In the genomic region with DNA sequence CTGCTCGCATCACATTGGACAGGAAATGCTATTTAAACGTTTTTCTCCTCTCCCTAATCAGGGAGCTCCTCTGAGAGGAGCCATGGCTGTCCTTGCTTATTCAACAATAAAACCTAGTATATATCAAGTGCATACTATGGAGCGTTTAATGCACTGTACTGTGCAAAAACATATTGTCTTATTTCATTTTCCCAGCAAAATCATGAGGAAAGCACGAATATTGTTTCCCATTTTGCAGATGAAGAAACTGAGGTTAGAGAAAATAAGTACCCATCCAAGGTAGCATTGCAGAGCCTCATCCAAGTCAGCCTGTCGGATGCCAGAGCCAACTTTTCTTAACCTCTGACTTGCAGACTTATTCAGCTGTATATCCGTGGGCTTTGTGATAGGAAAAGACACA, we compare ENCODE assay signal across 10 cellular contexts. TPM values are rescaled to one million over a fixed set of nuclear protein-coding genes. Genes with fewer than 3 reads are reported as not detected.
A peak's percentile ranks its signal among the peaks of the same experiment; 100 is the strongest.
DNase-seq lines count a peak whose midpoint lies in the region; ATAC-seq and TF ChIP-seq lines count a peak whose summit lies in the region.
"Had no signal": no experiment of that assay in that cellular context is flagged by ENCODE, and none has a peak within 500 bp of the region (broad histone marks: within the 10 kb centered on the region; RNA-seq: fewer than 3 reads in every experiment).

No MANE protein-coding gene starts in this region.

- no peaks in the 10 kb centered on the region for H3K9me3 Mint-ChIP-seq in T-helper 2 cell treated with Interferon-gamma antibody and Interleukin-4, amounts not matched to agents 5 μg/mL and 100 μg/mL, for 36 hours
- no peaks in the 10 kb centered on the region for H3K9me3 Mint-ChIP-seq in Calu3 (ENCODE audit: low read depth, unreplicated experiment)
- H3K9me3 Mint-ChIP-seq in activated T-helper 2 cell treated with anti-CD3 and anti-CD28 coated beads, Interferon-gamma antibody, Interleukin-2, Interleukin-4, amounts not matched to agents 10 μg/mL and 5 μg/mL and 100 μg/mL, durations not matched to agents 14 hours and 24 hours and 36 hours, result no peaks in the 10 kb centered on the region
- H3K9me3 Mint-ChIP-seq in natural killer cell treated with Interleukin-12 subunit alpha and Interleukin-12 subunit beta and Interleukin-15 and Interleukin-18, amount 100 ng/mL, for 72 hours, result no peaks in the 10 kb centered on the region

- intact Hi-C loops in Calu3 (cut with micrococcal nuclease; ENCODE audit: unreplicated experiment), result loop anchor here (1.0 to 10.0 kb wide), 4 partner anchors 163 to 933 kb away; no protein-coding TSS in a partner anchor
- intact Hi-C loops in activated T-helper 2 cell treated with anti-CD3 and anti-CD28 coated beads, Interferon-gamma antibody, Interleukin-2, Interleukin-4, amounts not matched to agents 10 μg/mL and 5 μg/mL and 100 μg/mL, durations not matched to agents 14 hours and 24 hours and 36 hours (cut with micrococcal nuclease), result loop anchor here (5.0 to 10.0 kb wide), 2 partner anchors 930 to 1033 kb away; no protein-coding TSS in a partner anchor

- H3K4me3 Mint-ChIP-seq in T-helper 2 cell treated with Interferon-gamma antibody and Interleukin-4, amounts not matched to agents 5 μg/mL and 100 μg/mL, for 36 hours, result peak overlapping the region; percentile 80
- H3K4me3 Mint-ChIP-seq in Calu3 (ENCODE audit: low read depth, unreplicated experiment), result peak overlapping the region; percentile 10
- peak overlapping the region; percentile 19 for H3K4me3 Mint-ChIP-seq in activated T-helper 2 cell treated with anti-CD3 and anti-CD28 coated beads, Interferon-gamma antibody, Interleukin-2, Interleukin-4, amounts not matched to agents 10 μg/mL and 5 μg/mL and 100 μg/mL, durations not matched to agents 14 hours and 24 hours and 36 hours (ENCODE audit: low read depth)
- H3K4me3 Mint-ChIP-seq in natural killer cell treated with Interleukin-12 subunit alpha and Interleukin-12 subunit beta and Interleukin-15 and Interleukin-18, amount 100 ng/mL, for 72 hours, result peak overlapping the region; percentile 23

- H3K4me1 Mint-ChIP-seq in T-helper 2 cell treated with Interferon-gamma antibody and Interleukin-4, amounts not matched to agents 5 μg/mL and 100 μg/mL, for 36 hours (ENCODE audit: low read depth), result peaks cover 11% of the 10 kb centered on the region
- H3K4me1 Mint-ChIP-seq in Calu3 (ENCODE audit: low read depth, unreplicated experiment), result peaks cover 17% of the 10 kb centered on the region
- H3K4me1 Mint-ChIP-seq in activated T-helper 2 cell treated with anti-CD3 and anti-CD28 coated beads, Interferon-gamma antibody, Interleukin-2, Interleukin-4, amounts not matched to agents 10 μg/mL and 5 μg/mL and 100 μg/mL, durations not matched to agents 14 hours and 24 hours and 36 hours (ENCODE audit: low read depth), result peaks cover 14% of the 10 kb centered on the region
- H3K4me1 Mint-ChIP-seq in natural killer cell treated with Interleukin-12 subunit alpha and Interleukin-12 subunit beta and Interleukin-15 and Interleukin-18, amount 100 ng/mL, for 72 hours (ENCODE audit: low read depth in 2 of 2), result peaks cover 10 to 13% of the 10 kb centered on the region in 2 donors

- no peak for ATAC-seq in natural killer cell treated with Interleukin-12 subunit alpha and Interleukin-12 subunit beta and Interleukin-15 and Interleukin-18, amount 100 ng/mL, for 72 hours

- CTCF ChIA-PET in Calu3 (lab: Charles Lee), result interaction anchor here (0.6 to 3.3 kb wide), 13 partner anchors 13 to 1032 kb away, joined by 3 to 108 read pairs (median 4); no protein-coding TSS in a partner anchor

- no TSS peak for BruUV-seq in Calu3 (replicated peaks; lab: Mats Ljungman, UMichigan)

- no peaks in the 10 kb centered on the region for H3K36me3 Mint-ChIP-seq in T-helper 2 cell treated with Interferon-gamma antibody and Interleukin-4, amounts not matched to agents 5 μg/mL and 100 μg/mL, for 36 hours (ENCODE audit: low read depth)
- no peaks in the 10 kb centered on the region for H3K36me3 Mint-ChIP-seq in Calu3 (ENCODE audit: insufficient read depth, unreplicated experiment)
- no peaks in the 10 kb centered on the region for H3K36me3 Mint-ChIP-seq in activated T-helper 2 cell treated with anti-CD3 and anti-CD28 coated beads, Interferon-gamma antibody, Interleukin-2, Interleukin-4, amounts not matched to agents 10 μg/mL and 5 μg/mL and 100 μg/mL, durations not matched to agents 14 hours and 24 hours and 36 hours (ENCODE audit: low read depth)
- no peaks in the 10 kb centered on the region for H3K36me3 Mint-ChIP-seq in natural killer cell treated with Interleukin-12 subunit alpha and Interleukin-12 subunit beta and Interleukin-15 and Interleukin-18, amount 100 ng/mL, for 72 hours

- no peak for TF ChIP-seq CTCF in Calu3 (IDR thresholded peaks at IDR 0.05; ENCODE audit: unreplicated experiment)

- no peak for DNase-seq in T-helper 2 cell treated with Interferon-gamma antibody and Interleukin-4, amounts not matched to agents 5 μg/mL and 100 μg/mL, for 36 hours (ENCODE audit: low spot score)
- DNase-seq in T-helper 2 cell, result no peak
- DNase-seq in Calu3, result no peak
- DNase-seq in activated T-helper 2 cell treated with anti-CD3 and anti-CD28 coated beads, Interferon-gamma antibody, Interleukin-2, Interleukin-4, amounts not matched to agents 10 μg/mL and 5 μg/mL and 100 μg/mL, durations not matched to agents 14 hours and 24 hours and 36 hours (ENCODE audit: low spot score), result no peak
- DNase-seq in natural killer cell treated with Interleukin-12 subunit alpha and Interleukin-12 subunit beta and Interleukin-15 and Interleukin-18, amount 100 ng/mL, for 72 hours (ENCODE audit: low spot score), result no peak
- DNase-seq in NCI-H345 (lab: John Stamatoyannopoulos, UW), result no peak
- no peak for DNase-seq in SHP77 treated with DMSO at 0.1 percent for 48 hours (lab: John Stamatoyannopoulos, UW)
- DNase-seq in SW480 (ENCODE audit: low spot score), result no peak
- DNase-seq: DMS79 had no signal

- H3K27ac Mint-ChIP-seq in T-helper 2 cell treated with Interferon-gamma antibody and Interleukin-4, amounts not matched to agents 5 μg/mL and 100 μg/mL, for 36 hours, result no peak overlapping the region
- no peak overlapping the region for H3K27ac Mint-ChIP-seq in Calu3 (ENCODE audit: unreplicated experiment)
- no peak overlapping the region for H3K27ac Mint-ChIP-seq in activated T-helper 2 cell treated with anti-CD3 and anti-CD28 coated beads, Interferon-gamma antibody, Interleukin-2, Interleukin-4, amounts not matched to agents 10 μg/mL and 5 μg/mL and 100 μg/mL, durations not matched to agents 14 hours and 24 hours and 36 hours
- H3K27ac Mint-ChIP-seq in natural killer cell treated with Interleukin-12 subunit alpha and Interleukin-12 subunit beta and Interleukin-15 and Interleukin-18, amount 100 ng/mL, for 72 hours, result peak overlapping the region in 1 of 2 donors; percentile 56

- peaks cover 80% of the 10 kb centered on the region for H3K27me3 Mint-ChIP-seq in T-helper 2 cell treated with Interferon-gamma antibody and Interleukin-4, amounts not matched to agents 5 μg/mL and 100 μg/mL, for 36 hours (ENCODE audit: low read depth)
- H3K27me3 Mint-ChIP-seq in Calu3 (ENCODE audit: unreplicated experiment), result peaks cover 94% of the 10 kb centered on the region
- peaks cover 68% of the 10 kb centered on the region for H3K27me3 Mint-ChIP-seq in activated T-helper 2 cell treated with anti-CD3 and anti-CD28 coated beads, Interferon-gamma antibody, Interleukin-2, Interleukin-4, amounts not matched to agents 10 μg/mL and 5 μg/mL and 100 μg/mL, durations not matched to agents 14 hours and 24 hours and 36 hours (ENCODE audit: low read depth)
- H3K27me3 Mint-ChIP-seq in natural killer cell treated with Interleukin-12 subunit alpha and Interleukin-12 subunit beta and Interleukin-15 and Interleukin-18, amount 100 ng/mL, for 72 hours, result peaks cover 60 to 83% of the 10 kb centered on the region in 2 donors

RNA-seq across cellular contexts. Expression of gene EBF1, which starts 7.6 kb away (rescaled TPM):
- not detected in 2 replicates for total RNA-seq in Calu3 (2022)
- 0.16 TPM in 1 of 2 replicates, not detected in the other for total RNA-seq in activated T-helper 2 cell treated with anti-CD3 and anti-CD28 coated beads, Interferon-gamma antibody, Interleukin-2, Interleukin-4, amounts not matched to agents 10 μg/mL and 5 μg/mL and 100 μg/mL, durations not matched to agents 14 hours and 24 hours and 36 hours
- total RNA-seq in natural killer cell treated with Interleukin-12 subunit alpha and Interleukin-12 subunit beta and Interleukin-15 and Interleukin-18, amount 100 ng/mL, for 72 hours, result 1 to 10 TPM in 1 of 2 donors, not detected in 1; 1.9 TPM
- total RNA-seq: bronchial epithelial cell had no signal

Comparison
In these comparisons a context has a peak if more than half of its experiments do, and no peak if none do; other contexts are left out.
1. H3K4me3 Mint-ChIP-seq: peak in every context shown above with its lines; median percentile 80 in T-helper 2 cell treated with Interferon-gamma antibody and Interleukin-4, amounts not matched to agents 5 μg/mL and 100 μg/mL, for 36 hours; 23 in natural killer cell treated with Interleukin-12 subunit alpha and Interleukin-12 subunit beta and Interleukin-15 and Interleukin-18, amount 100 ng/mL, for 72 hours; 19 in activated T-helper 2 cell treated with anti-CD3 and anti-CD28 coated beads, Interferon-gamma antibody, Interleukin-2, Interleukin-4, amounts not matched to agents 10 μg/mL and 5 μg/mL and 100 μg/mL, durations not matched to agents 14 hours and 24 hours and 36 hours; 10 in Calu3.